In the genomic region with DNA sequence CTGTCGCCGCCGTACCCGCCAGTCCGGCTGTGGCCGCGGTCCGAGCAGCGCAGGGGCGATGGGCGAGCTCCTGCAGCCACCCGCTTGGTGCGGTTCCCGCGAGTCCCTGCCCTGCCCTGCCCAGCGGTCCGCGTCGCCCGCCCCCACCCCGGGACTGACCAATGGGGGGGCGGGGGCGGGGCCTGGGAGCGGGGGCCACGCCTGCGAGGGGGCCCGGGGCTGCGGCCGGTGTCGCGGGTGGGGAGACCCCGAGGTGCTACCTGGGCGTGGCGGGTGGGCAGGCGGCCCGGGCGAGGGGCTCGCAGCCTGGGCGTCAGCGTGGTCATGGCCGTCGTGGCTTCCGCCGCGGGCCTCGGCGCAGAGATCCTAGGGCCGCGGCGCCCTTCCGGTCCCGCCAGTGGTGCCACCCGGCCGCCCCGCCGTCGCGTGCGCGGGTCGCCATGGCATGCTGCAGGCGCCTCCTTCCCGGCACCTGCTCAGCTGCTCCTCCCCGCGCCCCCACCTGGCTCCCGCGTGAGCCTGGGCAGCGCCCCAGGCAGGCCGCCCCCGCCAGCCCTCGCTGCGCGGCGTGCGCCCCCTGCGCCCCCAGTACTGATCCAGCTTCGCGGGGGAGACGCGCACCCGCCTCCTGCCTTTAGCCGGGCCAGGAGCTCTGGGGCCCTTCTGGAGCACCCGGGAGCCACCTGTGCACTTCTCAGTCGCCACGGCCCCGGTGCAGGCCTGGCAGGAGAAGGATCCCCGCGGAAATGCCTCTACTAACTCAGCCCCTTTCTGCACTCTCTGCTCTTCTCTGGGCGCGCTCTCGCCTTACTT, we compare ENCODE assay signal across 1 cellular context.
TF ChIP-seq lines count a peak whose summit lies in the region.

A gene with protein sequence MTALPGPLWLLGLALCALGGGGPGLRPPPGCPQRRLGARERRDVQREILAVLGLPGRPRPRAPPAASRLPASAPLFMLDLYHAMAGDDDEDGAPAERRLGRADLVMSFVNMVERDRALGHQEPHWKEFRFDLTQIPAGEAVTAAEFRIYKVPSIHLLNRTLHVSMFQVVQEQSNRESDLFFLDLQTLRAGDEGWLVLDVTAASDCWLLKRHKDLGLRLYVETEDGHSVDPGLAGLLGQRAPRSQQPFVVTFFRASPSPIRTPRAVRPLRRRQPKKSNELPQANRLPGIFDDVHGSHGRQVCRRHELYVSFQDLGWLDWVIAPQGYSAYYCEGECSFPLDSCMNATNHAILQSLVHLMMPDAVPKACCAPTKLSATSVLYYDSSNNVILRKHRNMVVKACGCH (minus strand): TSS at position 108 of the 813 bp plus-strand sequence. CDS start 380 bp downstream, outside the sequence.

TF ChIP-seq in K562, 482 proteins besides CTCF, POLR2A, EP300 and RAD21 (continued from another document and continues in another):
- TF ChIP-seq, protein P1, sequence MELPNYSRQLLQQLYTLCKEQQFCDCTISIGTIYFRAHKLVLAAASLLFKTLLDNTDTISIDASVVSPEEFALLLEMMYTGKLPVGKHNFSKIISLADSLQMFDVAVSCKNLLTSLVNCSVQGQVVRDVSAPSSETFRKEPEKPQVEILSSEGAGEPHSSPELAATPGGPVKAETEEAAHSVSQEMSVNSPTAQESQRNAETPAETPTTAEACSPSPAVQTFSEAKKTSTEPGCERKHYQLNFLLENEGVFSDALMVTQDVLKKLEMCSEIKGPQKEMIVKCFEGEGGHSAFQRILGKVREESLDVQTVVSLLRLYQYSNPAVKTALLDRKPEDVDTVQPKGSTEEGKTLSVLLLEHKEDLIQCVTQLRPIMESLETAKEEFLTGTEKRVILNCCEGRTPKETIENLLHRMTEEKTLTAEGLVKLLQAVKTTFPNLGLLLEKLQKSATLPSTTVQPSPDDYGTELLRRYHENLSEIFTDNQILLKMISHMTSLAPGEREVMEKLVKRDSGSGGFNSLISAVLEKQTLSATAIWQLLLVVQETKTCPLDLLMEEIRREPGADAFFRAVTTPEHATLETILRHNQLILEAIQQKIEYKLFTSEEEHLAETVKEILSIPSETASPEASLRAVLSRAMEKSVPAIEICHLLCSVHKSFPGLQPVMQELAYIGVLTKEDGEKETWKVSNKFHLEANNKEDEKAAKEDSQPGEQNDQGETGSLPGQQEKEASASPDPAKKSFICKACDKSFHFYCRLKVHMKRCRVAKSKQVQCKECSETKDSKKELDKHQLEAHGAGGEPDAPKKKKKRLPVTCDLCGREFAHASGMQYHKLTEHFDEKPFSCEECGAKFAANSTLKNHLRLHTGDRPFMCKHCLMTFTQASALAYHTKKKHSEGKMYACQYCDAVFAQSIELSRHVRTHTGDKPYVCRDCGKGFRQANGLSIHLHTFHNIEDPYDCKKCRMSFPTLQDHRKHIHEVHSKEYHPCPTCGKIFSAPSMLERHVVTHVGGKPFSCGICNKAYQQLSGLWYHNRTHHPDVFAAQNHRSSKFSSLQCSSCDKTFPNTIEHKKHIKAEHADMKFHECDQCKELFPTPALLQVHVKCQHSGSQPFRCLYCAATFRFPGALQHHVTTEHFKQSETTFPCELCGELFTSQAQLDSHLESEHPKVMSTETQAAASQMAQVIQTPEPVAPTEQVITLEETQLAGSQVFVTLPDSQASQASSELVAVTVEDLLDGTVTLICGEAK (IDR thresholded peaks at IDR 0.05) = no peak
- TF ChIP-seq, protein P1 (CRISPR knock-in tag; IDR thresholded peaks at IDR 0.05) = 0 out of 2 replicates have a peak, but pooled peaks have one; percentile 28
- TF ChIP-seq EGR1 (conservative IDR thresholded peaks at IDR 0.05) (peak; percentile 31; the same call in 1 of the 2 replicates), FOS (IDR thresholded peaks at IDR 0.05; ENCODE audit: extremely low read depth, insufficient read length) (no peak), HNRNPUL1 (IDR thresholded peaks at IDR 0.05; ENCODE audit: low read length) (no peak), STAT5B (CRISPR knock-in tag; IDR thresholded peaks at IDR 0.05) (no peak), PRMT5 (CRISPR knock-in tag; IDR thresholded peaks at IDR 0.05) (no peak), HNRNPL (IDR thresholded peaks at IDR 0.05; ENCODE audit: low read depth, low read length) (peak; percentile 89), KDM2B (CRISPR knock-in tag; IDR thresholded peaks at IDR 0.05) (0 out of 2 replicates have a peak, but pooled peaks have one; percentile 52), CBFA2T2 (conservative IDR thresholded peaks at IDR 0.05) (no peak), MTA3 (IDR thresholded peaks at IDR 0.05; ENCODE audit: borderline replicate concordance) (0 out of 2 replicates have a peak, but pooled peaks have one; percentile 50), HMGN3 (IDR thresholded peaks at IDR 0.05; ENCODE audit: borderline replicate concordance, extremely low read depth, insufficient read length, low read depth, low read length) (peak; percentile 52), ETS2 (tag; IDR thresholded peaks at IDR 0.05; ENCODE audit: borderline replicate concordance, poor library complexity, severe bottlenecking) (peak; percentile 47), SP1 (CRISPR knock-in tag; IDR thresholded peaks at IDR 0.05) (peak; percentile 63; the same call in 1 of the 2 replicates), ZNF282 (CRISPR knock-in tag; IDR thresholded peaks at IDR 0.05) (peak; percentile 71; the same call in 1 of the 2 replicates), ZNF165 (CRISPR knock-in tag; IDR thresholded peaks at IDR 0.05; ENCODE audit: borderline replicate concordance) (no peak), SMAD1 (IDR thresholded peaks at IDR 0.05; ENCODE audit: low read depth, low read length, partially characterized antibody) (no peak), NFIC (IDR thresholded peaks at IDR 0.05) (peak; percentile 50; the same call in 1 of the 2 replicates), MED1 (CRISPR knock-in tag; IDR thresholded peaks at IDR 0.05; ENCODE audit: borderline replicate concordance) (no peak), CHD2 (IDR thresholded peaks at IDR 0.05; ENCODE audit: low read depth, low read length) (peak; percentile 14; the same call in 1 of the 2 replicates), KDM4B (IDR thresholded peaks at IDR 0.05; ENCODE audit: borderline replicate concordance in 2 of 2, low read depth in 1 of 2) (no peak; a peak in 1 of 4 replicates), CXXC5 (CRISPR knock-in tag; IDR thresholded peaks at IDR 0.05) (peak; percentile 86), ERF (CRISPR knock-in tag; IDR thresholded peaks at IDR 0.05) (peak; percentile 89; the same call in 1 of the 2 replicates), PURB (CRISPR knock-in tag; IDR thresholded peaks at IDR 0.05; ENCODE audit: low read depth) (no peak), ELF1 (tag; IDR thresholded peaks at IDR 0.05) (peak; percentile 9; the same call in 1 of the 2 replicates), ZC3H4 (CRISPR knock-in tag; IDR thresholded peaks at IDR 0.05; ENCODE audit: borderline replicate concordance) (peak; percentile 74; the same call in 1 of the 2 replicates)
- TF ChIP-seq, protein P2, sequence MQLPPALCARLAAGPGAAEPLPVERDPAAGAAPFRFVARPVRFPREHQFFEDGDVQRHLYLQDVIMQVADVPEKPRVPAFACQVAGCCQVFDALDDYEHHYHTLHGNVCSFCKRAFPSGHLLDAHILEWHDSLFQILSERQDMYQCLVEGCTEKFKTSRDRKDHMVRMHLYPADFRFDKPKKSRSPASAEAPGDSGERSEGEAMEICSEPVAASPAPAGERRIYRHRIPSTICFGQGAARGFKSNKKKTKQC (CRISPR knock-in tag; IDR thresholded peaks at IDR 0.05) = peak; percentile 83; the same call in 1 of the 2 replicates
- TF ChIP-seq, protein P3, sequence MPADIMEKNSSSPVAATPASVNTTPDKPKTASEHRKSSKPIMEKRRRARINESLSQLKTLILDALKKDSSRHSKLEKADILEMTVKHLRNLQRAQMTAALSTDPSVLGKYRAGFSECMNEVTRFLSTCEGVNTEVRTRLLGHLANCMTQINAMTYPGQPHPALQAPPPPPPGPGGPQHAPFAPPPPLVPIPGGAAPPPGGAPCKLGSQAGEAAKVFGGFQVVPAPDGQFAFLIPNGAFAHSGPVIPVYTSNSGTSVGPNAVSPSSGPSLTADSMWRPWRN (IDR thresholded peaks at IDR 0.05; ENCODE audit: low read depth) = no peak
- TF ChIP-seq, protein P4, sequence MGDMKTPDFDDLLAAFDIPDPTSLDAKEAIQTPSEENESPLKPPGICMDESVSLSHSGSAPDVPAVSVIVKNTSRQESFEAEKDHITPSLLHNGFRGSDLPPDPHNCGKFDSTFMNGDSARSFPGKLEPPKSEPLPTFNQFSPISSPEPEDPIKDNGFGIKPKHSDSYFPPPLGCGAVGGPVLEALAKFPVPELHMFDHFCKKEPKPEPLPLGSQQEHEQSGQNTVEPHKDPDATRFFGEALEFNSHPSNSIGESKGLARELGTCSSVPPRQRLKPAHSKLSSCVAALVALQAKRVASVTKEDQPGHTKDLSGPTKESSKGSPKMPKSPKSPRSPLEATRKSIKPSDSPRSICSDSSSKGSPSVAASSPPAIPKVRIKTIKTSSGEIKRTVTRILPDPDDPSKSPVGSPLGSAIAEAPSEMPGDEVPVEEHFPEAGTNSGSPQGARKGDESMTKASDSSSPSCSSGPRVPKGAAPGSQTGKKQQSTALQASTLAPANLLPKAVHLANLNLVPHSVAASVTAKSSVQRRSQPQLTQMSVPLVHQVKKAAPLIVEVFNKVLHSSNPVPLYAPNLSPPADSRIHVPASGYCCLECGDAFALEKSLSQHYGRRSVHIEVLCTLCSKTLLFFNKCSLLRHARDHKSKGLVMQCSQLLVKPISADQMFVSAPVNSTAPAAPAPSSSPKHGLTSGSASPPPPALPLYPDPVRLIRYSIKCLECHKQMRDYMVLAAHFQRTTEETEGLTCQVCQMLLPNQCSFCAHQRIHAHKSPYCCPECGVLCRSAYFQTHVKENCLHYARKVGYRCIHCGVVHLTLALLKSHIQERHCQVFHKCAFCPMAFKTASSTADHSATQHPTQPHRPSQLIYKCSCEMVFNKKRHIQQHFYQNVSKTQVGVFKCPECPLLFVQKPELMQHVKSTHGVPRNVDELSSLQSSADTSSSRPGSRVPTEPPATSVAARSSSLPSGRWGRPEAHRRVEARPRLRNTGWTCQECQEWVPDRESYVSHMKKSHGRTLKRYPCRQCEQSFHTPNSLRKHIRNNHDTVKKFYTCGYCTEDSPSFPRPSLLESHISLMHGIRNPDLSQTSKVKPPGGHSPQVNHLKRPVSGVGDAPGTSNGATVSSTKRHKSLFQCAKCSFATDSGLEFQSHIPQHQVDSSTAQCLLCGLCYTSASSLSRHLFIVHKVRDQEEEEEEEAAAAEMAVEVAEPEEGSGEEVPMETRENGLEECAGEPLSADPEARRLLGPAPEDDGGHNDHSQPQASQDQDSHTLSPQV (IDR thresholded peaks at IDR 0.05) = peak; percentile 90
- TF ChIP-seq, protein P5, sequence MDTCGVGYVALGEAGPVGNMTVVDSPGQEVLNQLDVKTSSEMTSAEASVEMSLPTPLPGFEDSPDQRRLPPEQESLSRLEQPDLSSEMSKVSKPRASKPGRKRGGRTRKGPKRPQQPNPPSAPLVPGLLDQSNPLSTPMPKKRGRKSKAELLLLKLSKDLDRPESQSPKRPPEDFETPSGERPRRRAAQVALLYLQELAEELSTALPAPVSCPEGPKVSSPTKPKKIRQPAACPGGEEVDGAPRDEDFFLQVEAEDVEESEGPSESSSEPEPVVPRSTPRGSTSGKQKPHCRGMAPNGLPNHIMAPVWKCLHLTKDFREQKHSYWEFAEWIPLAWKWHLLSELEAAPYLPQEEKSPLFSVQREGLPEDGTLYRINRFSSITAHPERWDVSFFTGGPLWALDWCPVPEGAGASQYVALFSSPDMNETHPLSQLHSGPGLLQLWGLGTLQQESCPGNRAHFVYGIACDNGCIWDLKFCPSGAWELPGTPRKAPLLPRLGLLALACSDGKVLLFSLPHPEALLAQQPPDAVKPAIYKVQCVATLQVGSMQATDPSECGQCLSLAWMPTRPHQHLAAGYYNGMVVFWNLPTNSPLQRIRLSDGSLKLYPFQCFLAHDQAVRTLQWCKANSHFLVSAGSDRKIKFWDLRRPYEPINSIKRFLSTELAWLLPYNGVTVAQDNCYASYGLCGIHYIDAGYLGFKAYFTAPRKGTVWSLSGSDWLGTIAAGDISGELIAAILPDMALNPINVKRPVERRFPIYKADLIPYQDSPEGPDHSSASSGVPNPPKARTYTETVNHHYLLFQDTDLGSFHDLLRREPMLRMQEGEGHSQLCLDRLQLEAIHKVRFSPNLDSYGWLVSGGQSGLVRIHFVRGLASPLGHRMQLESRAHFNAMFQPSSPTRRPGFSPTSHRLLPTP (IDR thresholded peaks at IDR 0.05; ENCODE audit: borderline replicate concordance, extremely low read depth, insufficient read length) = no peak
- TF ChIP-seq, protein P6, sequence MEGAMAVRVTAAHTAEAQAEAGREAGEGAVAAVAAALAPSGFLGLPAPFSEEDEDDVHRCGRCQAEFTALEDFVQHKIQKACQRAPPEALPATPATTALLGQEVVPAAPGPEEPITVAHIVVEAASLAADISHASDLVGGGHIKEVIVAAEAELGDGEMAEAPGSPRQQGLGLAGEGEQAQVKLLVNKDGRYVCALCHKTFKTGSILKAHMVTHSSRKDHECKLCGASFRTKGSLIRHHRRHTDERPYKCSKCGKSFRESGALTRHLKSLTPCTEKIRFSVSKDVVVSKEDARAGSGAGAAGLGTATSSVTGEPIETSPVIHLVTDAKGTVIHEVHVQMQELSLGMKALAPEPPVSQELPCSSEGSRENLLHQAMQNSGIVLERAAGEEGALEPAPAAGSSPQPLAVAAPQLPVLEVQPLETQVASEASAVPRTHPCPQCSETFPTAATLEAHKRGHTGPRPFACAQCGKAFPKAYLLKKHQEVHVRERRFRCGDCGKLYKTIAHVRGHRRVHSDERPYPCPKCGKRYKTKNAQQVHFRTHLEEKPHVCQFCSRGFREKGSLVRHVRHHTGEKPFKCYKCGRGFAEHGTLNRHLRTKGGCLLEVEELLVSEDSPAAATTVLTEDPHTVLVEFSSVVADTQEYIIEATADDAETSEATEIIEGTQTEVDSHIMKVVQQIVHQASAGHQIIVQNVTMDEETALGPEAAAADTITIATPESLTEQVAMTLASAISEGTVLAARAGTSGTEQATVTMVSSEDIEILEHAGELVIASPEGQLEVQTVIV (CRISPR knock-in tag; IDR thresholded peaks at IDR 0.05; ENCODE audit: borderline replicate concordance) = no peak
